ENCODE assay signal across 22 cellular contexts in genomic region chr4:115850799-115851509, GRCh38.
DNase-seq lines count a peak whose midpoint lies in the region; ATAC-seq and TF ChIP-seq lines count a peak whose summit lies in the region.
"Had no signal": no experiment of that assay in that cellular context is flagged by ENCODE, and none has a peak within 500 bp of the region (broad histone marks: within the 10 kb centered on the region; RNA-seq: fewer than 3 reads in every experiment).

No MANE protein-coding gene starts in this region.

- no peaks in the 10 kb centered on the region for H3K27me3 ChIP-seq in osteoblast (ENCODE audit: insufficient read depth, low read length)
- H3K27me3 ChIP-seq: gastroesophageal sphincter, Peyer's patch, testis had no signal

- no peak overlapping the region for H3K27ac Mint-ChIP-seq in activated naive CD8-positive, alpha-beta T cell treated with anti-CD3 and anti-CD28 coated beads, Interleukin-2, amount 50 U/mL, for 24 hours
- H3K27ac Mint-ChIP-seq: immature natural killer cell had no signal

- DNase-seq in GM12865 (ENCODE audit: low read depth): peak; percentile 67
- DNase-seq in osteoblast (ENCODE audit: insufficient read length, low spot score, missing footprints): no peak
- no peak for DNase-seq in activated naive CD8-positive, alpha-beta T cell treated with anti-CD3 and anti-CD28 coated beads, Interleukin-2, amount 50 U/mL, for 24 hours
- no peak for DNase-seq in NCI-H2081 treated with DMSO at 0.1 percent for 48 hours (lab: John Stamatoyannopoulos, UW)
- DNase-seq in stimulated activated naive CD4-positive, alpha-beta T cell treated with Interleukin-2 at 50 U/mL for 16 hours (lab: John Stamatoyannopoulos, UW): no peak
- DNase-seq: 8988T; C1 segment of cervical spinal cord; DMS79; immature natural killer cell; mesenchymal stem cell; NCI-H1694 treated with DMSO at 0.1 percent for 48 hours; NCI-H524 treated with DMSO at 0.1 percent for 48 hours; Peyer's patch; stimulated activated CD4-positive, alpha-beta T cell treated with anti-CD3 and anti-CD28 coated beads, Interleukin-1b, Interleukin-23, amount 100 ng/mL, for 48 hours; testis had no signal

- H3K4me1 ChIP-seq in osteoblast (ENCODE audit: insufficient read depth, low read length): no peaks in the 10 kb centered on the region
- H3K4me1 ChIP-seq: gastroesophageal sphincter, Peyer's patch, testis had no signal

- peaks cover 3% of the 10 kb centered on the region for H3K9me3 ChIP-seq in osteoblast (ENCODE audit: low read depth, low read length)
- H3K9me3 ChIP-seq: gastroesophageal sphincter, Peyer's patch, testis had no signal

- H3K27ac ChIP-seq in osteoblast (ENCODE audit: low read depth, low read length): no peak overlapping the region
- H3K27ac ChIP-seq: coronary artery, epithelial cell of prostate, gastroesophageal sphincter, Peyer's patch, testis had no signal

- H4K20me1 ChIP-seq in osteoblast (ENCODE audit: insufficient read depth, low read length): no peaks in the 10 kb centered on the region

- no peaks in the 10 kb centered on the region for H3K36me3 Mint-ChIP-seq in activated naive CD8-positive, alpha-beta T cell treated with anti-CD3 and anti-CD28 coated beads, Interleukin-2, amount 50 U/mL, for 24 hours (ENCODE audit: low read depth)
- H3K36me3 Mint-ChIP-seq: immature natural killer cell had no signal

- no peak overlapping the region for H3K4me3 Mint-ChIP-seq in activated naive CD8-positive, alpha-beta T cell treated with anti-CD3 and anti-CD28 coated beads, Interleukin-2, amount 50 U/mL, for 24 hours
- H3K4me3 Mint-ChIP-seq: immature natural killer cell, neural crest cell had no signal

- TF ChIP-seq CTCF in GM12865 (IDR thresholded peaks at IDR 0.05; ENCODE audit: insufficient read depth, low read depth, low read length, missing control alignments) (no peak), osteoblast (IDR thresholded peaks at IDR 0.05; ENCODE audit: extremely low read depth, low read depth, low read length) (no peak)

- H3K4me2 ChIP-seq in osteoblast (ENCODE audit: insufficient read depth, low read length): no peak overlapping the region

- H3K36me3 ChIP-seq in osteoblast (ENCODE audit: insufficient read depth, low read length): no peaks in the 10 kb centered on the region
- H3K36me3 ChIP-seq: gastroesophageal sphincter, Peyer's patch had no signal

- ATAC-seq in GM19035 (IDR thresholded peaks at IDR 0.05; ENCODE audit: unreplicated experiment) (peak; percentile 51), HG02678 (IDR thresholded peaks at IDR 0.05; ENCODE audit: unreplicated experiment) (peak; percentile 69), HG03378 (IDR thresholded peaks at IDR 0.05; ENCODE audit: unreplicated experiment) (peak; percentile 58)
- ATAC-seq in activated naive CD8-positive, alpha-beta T cell treated with anti-CD3 and anti-CD28 coated beads, Interleukin-2, amount 50 U/mL, for 24 hours: no peak
- ATAC-seq: gastroesophageal sphincter had no signal

- no peak overlapping the region for H2AFZ ChIP-seq in osteoblast (ENCODE audit: low read length)

- H3K4me3 ChIP-seq in GM12865 (ENCODE audit: low read depth, low read length): no peak overlapping the region
- H3K4me3 ChIP-seq in osteoblast (ENCODE audit: insufficient read depth, low read length): no peak overlapping the region
- H3K4me3 ChIP-seq: coronary artery, gastroesophageal sphincter, Peyer's patch, testis had no signal

- H3K9me3 Mint-ChIP-seq in activated naive CD8-positive, alpha-beta T cell treated with anti-CD3 and anti-CD28 coated beads, Interleukin-2, amount 50 U/mL, for 24 hours: no peaks in the 10 kb centered on the region

- H3K79me2 ChIP-seq in osteoblast (ENCODE audit: insufficient read depth, low read length): no peaks in the 10 kb centered on the region

- H3K4me1 Mint-ChIP-seq in activated naive CD8-positive, alpha-beta T cell treated with anti-CD3 and anti-CD28 coated beads, Interleukin-2, amount 50 U/mL, for 24 hours: no peaks in the 10 kb centered on the region
- H3K4me1 Mint-ChIP-seq: immature natural killer cell, neural crest cell had no signal

- H3K27me3 Mint-ChIP-seq in activated naive CD8-positive, alpha-beta T cell treated with anti-CD3 and anti-CD28 coated beads, Interleukin-2, amount 50 U/mL, for 24 hours: no peaks in the 10 kb centered on the region
